ENCODE assay signal across 1 cellular context in the genomic region with DNA sequence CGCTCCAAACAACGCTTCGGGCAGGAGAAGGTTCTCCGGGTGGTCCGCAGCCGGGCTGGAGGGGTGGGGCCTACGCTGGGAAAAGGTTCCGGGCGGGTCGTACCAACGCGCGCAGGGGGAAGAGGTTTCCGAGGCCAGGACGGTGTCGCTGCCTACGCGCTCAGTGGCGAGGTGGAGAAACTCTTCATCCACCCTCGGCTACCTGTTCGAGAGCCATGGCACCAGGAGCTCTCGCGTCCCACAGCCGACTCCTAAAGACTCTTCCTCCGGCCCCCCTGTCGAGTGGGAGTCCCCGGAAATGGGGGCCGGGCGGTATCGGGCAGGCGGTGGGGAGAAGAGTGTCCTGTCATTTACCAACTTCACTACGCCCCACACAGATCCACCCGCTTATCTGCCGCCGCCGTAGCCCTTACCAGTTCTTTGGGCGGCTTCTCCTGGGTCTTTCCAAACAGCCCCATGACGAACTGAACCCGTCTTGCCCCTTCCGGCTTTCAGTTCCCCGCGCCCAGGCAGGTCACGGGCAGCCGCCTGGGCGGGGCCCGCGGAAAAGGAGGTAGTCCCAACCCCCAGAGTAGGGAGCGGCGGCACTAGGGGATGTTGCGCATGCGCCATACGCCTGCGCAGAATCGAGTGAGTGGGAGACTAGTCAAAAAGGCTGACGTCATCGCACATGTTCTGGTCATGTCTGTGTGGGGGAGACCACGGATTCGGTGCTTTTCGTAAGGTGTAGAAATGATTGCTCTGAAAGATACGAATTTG.
TF ChIP-seq lines count a peak whose summit lies in the region.

A gene (minus strand): TSS at position 553 of the 759 bp plus-strand sequence. CDS start 95 bp downstream, at position 458.

TF ChIP-seq in HepG2, 621 proteins besides CTCF, POLR2A, EP300 and RAD21 (continued from another document and continues in another):
- TF ChIP-seq, protein P1, sequence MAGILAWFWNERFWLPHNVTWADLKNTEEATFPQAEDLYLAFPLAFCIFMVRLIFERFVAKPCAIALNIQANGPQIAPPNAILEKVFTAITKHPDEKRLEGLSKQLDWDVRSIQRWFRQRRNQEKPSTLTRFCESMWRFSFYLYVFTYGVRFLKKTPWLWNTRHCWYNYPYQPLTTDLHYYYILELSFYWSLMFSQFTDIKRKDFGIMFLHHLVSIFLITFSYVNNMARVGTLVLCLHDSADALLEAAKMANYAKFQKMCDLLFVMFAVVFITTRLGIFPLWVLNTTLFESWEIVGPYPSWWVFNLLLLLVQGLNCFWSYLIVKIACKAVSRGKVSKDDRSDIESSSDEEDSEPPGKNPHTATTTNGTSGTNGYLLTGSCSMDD (CRISPR knock-in tag; IDR thresholded peaks at IDR 0.05) = no peak
- TF ChIP-seq GTF3A (CRISPR knock-in tag; conservative IDR thresholded peaks at IDR 0.05) (peak; percentile 79; the same call in 1 of the 2 replicates), ZSCAN22 (CRISPR knock-in tag; IDR thresholded peaks at IDR 0.05) (no peak; the same call in 1 of the 2 replicates), CREB1 (IDR thresholded peaks at IDR 0.05) (peak; percentile 99), CREB1 (CRISPR knock-in tag; IDR thresholded peaks at IDR 0.05) (peak; percentile 92), ZNF296 (CRISPR knock-in tag; conservative IDR thresholded peaks at IDR 0.05) (no peak), SNAPC2 (CRISPR knock-in tag; IDR thresholded peaks at IDR 0.05) (peak; percentile 21; the same call in 1 of the 2 replicates), KDM5B (CRISPR knock-in tag; IDR thresholded peaks at IDR 0.05; ENCODE audit: borderline replicate concordance) (peak; percentile 93), CREM (IDR thresholded peaks at IDR 0.05) (peak; percentile 89), CREM (CRISPR knock-in tag; IDR thresholded peaks at IDR 0.05) (no peak), HMGA1 (CRISPR knock-in tag; conservative IDR thresholded peaks at IDR 0.05) (no peak), RFXAP (CRISPR knock-in tag; IDR thresholded peaks at IDR 0.05; ENCODE audit: borderline replicate concordance) (no peak), ZFP36 (IDR thresholded peaks at IDR 0.05; ENCODE audit: borderline replicate concordance, low read depth, low read length, partially characterized antibody) (no peak), FOXA1 (IDR thresholded peaks at IDR 0.05) (no peak), FOXA1 (CRISPR knock-in tag; IDR thresholded peaks at IDR 0.05) (no peak), ZBTB20 (CRISPR knock-in tag; IDR thresholded peaks at IDR 0.05; ENCODE audit: borderline replicate concordance, low read depth) (peak; percentile 76; the same call in 1 of the 2 replicates), ZMYM3 (CRISPR knock-in tag; IDR thresholded peaks at IDR 0.05) (no peak; the same call in 1 of the 2 replicates), ZNF260 (CRISPR knock-in tag; IDR thresholded peaks at IDR 0.05; ENCODE audit: borderline replicate concordance, low read depth) (no peak), ZSCAN25 (CRISPR knock-in tag; IDR thresholded peaks at IDR 0.05) (peak; percentile 58), NCOA5 (CRISPR knock-in tag; IDR thresholded peaks at IDR 0.05) (no peak), NFE2 (CRISPR knock-in tag; IDR thresholded peaks at IDR 0.05) (peak; percentile 55; the same call in 1 of the 2 replicates), KLF15 (CRISPR knock-in tag; IDR thresholded peaks at IDR 0.05; ENCODE audit: borderline replicate concordance) (peak; percentile 71), BRD4 (CRISPR knock-in tag; IDR thresholded peaks at IDR 0.05) (no peak), MZF1 (CRISPR knock-in tag; IDR thresholded peaks at IDR 0.05; ENCODE audit: borderline replicate concordance) (0 out of 2 replicates have a peak, but pooled peaks have one; percentile 45), ZNF564 (CRISPR knock-in tag; IDR thresholded peaks at IDR 0.05) (peak; percentile 24; the same call in 1 of the 2 replicates), ZNF598 (CRISPR knock-in tag; IDR thresholded peaks at IDR 0.05; ENCODE audit: borderline replicate concordance) (0 out of 2 replicates have a peak, but pooled peaks have one; percentile 64), ETV5 (CRISPR knock-in tag; IDR thresholded peaks at IDR 0.05; ENCODE audit: borderline replicate concordance) (peak; percentile 88), ZNF256 (CRISPR knock-in tag; conservative IDR thresholded peaks at IDR 0.05) (no peak; the same call in 1 of the 2 replicates), ZNF652 (CRISPR knock-in tag; IDR thresholded peaks at IDR 0.05; ENCODE audit: borderline replicate concordance, low read depth) (0 out of 2 replicates have a peak, but pooled peaks have one; percentile 33), SP1 (IDR thresholded peaks at IDR 0.05) (no peak), SP1 (CRISPR knock-in tag; IDR thresholded peaks at IDR 0.05) (no peak; the same call in 1 of the 2 replicates), ZNF775 (CRISPR knock-in tag; IDR thresholded peaks at IDR 0.05; ENCODE audit: borderline replicate concordance) (no peak; the same call in none of the 2 replicates), REL (CRISPR knock-in tag; conservative IDR thresholded peaks at IDR 0.05) (0 out of 2 replicates have a peak, but pooled peaks have one; percentile 81), KLF11 (CRISPR knock-in tag; IDR thresholded peaks at IDR 0.05) (peak; percentile 19; the same call in 1 of the 2 replicates), WIZ (CRISPR knock-in tag; IDR thresholded peaks at IDR 0.05) (no peak), HNRNPUL1 (IDR thresholded peaks at IDR 0.05; ENCODE audit: low read depth, low read length) (no peak), ZNF549 (CRISPR knock-in tag; IDR thresholded peaks at IDR 0.05) (no peak), IRX3 (CRISPR knock-in tag; IDR thresholded peaks at IDR 0.05; ENCODE audit: borderline replicate concordance, low read depth) (peak; percentile 64; the same call in 1 of the 2 replicates)
- TF ChIP-seq, protein P2, sequence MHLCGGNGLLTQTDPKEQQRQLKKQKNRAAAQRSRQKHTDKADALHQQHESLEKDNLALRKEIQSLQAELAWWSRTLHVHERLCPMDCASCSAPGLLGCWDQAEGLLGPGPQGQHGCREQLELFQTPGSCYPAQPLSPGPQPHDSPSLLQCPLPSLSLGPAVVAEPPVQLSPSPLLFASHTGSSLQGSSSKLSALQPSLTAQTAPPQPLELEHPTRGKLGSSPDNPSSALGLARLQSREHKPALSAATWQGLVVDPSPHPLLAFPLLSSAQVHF (CRISPR knock-in tag; IDR thresholded peaks at IDR 0.05) = peak; percentile 79; the same call in 1 of the 2 replicates
- TF ChIP-seq, protein P3, sequence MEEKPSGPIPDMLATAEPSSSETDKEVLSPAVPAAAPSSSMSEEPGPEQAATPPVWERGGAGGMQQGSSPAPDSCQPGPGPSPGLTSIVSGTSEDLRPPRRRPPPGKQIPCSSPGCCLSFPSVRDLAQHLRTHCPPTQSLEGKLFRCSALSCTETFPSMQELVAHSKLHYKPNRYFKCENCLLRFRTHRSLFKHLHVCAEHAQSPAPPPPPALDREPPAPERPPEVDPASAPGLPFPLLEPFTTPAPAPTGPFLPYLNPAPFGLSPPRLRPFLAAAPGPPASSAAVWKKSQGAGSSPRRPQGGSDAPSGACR (CRISPR knock-in tag; IDR thresholded peaks at IDR 0.05) = peak; percentile 72; the same call in 1 of the 2 replicates
- TF ChIP-seq, protein P4, sequence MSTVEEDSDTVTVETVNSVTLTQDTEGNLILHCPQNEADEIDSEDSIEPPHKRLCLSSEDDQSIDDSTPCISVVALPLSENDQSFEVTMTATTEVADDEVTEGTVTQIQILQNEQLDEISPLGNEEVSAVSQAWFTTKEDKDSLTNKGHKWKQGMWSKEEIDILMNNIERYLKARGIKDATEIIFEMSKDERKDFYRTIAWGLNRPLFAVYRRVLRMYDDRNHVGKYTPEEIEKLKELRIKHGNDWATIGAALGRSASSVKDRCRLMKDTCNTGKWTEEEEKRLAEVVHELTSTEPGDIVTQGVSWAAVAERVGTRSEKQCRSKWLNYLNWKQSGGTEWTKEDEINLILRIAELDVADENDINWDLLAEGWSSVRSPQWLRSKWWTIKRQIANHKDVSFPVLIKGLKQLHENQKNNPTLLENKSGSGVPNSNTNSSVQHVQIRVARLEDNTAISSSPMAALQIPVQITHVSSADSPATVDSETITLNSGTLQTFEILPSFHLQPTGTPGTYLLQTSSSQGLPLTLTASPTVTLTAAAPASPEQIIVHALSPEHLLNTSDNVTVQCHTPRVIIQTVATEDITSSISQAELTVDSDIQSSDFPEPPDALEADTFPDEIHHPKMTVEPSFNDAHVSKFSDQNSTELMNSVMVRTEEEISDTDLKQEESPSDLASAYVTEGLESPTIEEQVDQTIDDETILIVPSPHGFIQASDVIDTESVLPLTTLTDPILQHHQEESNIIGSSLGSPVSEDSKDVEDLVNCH (CRISPR knock-in tag; IDR thresholded peaks at IDR 0.05) = no peak; the same call in 1 of the 2 replicates
- TF ChIP-seq, protein P5, sequence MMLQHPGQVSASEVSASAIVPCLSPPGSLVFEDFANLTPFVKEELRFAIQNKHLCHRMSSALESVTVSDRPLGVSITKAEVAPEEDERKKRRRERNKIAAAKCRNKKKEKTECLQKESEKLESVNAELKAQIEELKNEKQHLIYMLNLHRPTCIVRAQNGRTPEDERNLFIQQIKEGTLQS (CRISPR knock-in tag; IDR thresholded peaks at IDR 0.05) = peak; percentile 96
- TF ChIP-seq, protein P6, sequence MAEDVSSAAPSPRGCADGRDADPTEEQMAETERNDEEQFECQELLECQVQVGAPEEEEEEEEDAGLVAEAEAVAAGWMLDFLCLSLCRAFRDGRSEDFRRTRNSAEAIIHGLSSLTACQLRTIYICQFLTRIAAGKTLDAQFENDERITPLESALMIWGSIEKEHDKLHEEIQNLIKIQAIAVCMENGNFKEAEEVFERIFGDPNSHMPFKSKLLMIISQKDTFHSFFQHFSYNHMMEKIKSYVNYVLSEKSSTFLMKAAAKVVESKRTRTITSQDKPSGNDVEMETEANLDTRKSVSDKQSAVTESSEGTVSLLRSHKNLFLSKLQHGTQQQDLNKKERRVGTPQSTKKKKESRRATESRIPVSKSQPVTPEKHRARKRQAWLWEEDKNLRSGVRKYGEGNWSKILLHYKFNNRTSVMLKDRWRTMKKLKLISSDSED (CRISPR knock-in tag; IDR thresholded peaks at IDR 0.05) = no peak
- TF ChIP-seq, protein P7, sequence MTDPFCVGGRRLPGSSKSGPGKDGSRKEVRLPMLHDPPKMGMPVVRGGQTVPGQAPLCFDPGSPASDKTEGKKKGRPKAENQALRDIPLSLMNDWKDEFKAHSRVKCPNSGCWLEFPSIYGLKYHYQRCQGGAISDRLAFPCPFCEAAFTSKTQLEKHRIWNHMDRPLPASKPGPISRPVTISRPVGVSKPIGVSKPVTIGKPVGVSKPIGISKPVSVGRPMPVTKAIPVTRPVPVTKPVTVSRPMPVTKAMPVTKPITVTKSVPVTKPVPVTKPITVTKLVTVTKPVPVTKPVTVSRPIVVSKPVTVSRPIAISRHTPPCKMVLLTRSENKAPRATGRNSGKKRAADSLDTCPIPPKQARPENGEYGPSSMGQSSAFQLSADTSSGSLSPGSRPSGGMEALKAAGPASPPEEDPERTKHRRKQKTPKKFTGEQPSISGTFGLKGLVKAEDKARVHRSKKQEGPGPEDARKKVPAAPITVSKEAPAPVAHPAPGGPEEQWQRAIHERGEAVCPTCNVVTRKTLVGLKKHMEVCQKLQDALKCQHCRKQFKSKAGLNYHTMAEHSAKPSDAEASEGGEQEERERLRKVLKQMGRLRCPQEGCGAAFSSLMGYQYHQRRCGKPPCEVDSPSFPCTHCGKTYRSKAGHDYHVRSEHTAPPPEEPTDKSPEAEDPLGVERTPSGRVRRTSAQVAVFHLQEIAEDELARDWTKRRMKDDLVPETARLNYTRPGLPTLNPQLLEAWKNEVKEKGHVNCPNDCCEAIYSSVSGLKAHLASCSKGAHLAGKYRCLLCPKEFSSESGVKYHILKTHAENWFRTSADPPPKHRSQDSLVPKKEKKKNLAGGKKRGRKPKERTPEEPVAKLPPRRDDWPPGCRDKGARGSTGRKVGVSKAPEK (CRISPR knock-in tag; IDR thresholded peaks at IDR 0.05; ENCODE audit: borderline replicate concordance) = no peak
- TF ChIP-seq, protein P8, sequence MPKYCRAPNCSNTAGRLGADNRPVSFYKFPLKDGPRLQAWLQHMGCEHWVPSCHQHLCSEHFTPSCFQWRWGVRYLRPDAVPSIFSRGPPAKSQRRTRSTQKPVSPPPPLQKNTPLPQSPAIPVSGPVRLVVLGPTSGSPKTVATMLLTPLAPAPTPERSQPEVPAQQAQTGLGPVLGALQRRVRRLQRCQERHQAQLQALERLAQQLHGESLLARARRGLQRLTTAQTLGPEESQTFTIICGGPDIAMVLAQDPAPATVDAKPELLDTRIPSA (CRISPR knock-in tag; IDR thresholded peaks at IDR 0.05; ENCODE audit: borderline replicate concordance) = no peak
- TF ChIP-seq, protein P9, sequence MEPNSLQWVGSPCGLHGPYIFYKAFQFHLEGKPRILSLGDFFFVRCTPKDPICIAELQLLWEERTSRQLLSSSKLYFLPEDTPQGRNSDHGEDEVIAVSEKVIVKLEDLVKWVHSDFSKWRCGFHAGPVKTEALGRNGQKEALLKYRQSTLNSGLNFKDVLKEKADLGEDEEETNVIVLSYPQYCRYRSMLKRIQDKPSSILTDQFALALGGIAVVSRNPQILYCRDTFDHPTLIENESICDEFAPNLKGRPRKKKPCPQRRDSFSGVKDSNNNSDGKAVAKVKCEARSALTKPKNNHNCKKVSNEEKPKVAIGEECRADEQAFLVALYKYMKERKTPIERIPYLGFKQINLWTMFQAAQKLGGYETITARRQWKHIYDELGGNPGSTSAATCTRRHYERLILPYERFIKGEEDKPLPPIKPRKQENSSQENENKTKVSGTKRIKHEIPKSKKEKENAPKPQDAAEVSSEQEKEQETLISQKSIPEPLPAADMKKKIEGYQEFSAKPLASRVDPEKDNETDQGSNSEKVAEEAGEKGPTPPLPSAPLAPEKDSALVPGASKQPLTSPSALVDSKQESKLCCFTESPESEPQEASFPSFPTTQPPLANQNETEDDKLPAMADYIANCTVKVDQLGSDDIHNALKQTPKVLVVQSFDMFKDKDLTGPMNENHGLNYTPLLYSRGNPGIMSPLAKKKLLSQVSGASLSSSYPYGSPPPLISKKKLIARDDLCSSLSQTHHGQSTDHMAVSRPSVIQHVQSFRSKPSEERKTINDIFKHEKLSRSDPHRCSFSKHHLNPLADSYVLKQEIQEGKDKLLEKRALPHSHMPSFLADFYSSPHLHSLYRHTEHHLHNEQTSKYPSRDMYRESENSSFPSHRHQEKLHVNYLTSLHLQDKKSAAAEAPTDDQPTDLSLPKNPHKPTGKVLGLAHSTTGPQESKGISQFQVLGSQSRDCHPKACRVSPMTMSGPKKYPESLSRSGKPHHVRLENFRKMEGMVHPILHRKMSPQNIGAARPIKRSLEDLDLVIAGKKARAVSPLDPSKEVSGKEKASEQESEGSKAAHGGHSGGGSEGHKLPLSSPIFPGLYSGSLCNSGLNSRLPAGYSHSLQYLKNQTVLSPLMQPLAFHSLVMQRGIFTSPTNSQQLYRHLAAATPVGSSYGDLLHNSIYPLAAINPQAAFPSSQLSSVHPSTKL (CRISPR knock-in tag; IDR thresholded peaks at IDR 0.05) = peak; percentile 58
- TF ChIP-seq, protein P10, sequence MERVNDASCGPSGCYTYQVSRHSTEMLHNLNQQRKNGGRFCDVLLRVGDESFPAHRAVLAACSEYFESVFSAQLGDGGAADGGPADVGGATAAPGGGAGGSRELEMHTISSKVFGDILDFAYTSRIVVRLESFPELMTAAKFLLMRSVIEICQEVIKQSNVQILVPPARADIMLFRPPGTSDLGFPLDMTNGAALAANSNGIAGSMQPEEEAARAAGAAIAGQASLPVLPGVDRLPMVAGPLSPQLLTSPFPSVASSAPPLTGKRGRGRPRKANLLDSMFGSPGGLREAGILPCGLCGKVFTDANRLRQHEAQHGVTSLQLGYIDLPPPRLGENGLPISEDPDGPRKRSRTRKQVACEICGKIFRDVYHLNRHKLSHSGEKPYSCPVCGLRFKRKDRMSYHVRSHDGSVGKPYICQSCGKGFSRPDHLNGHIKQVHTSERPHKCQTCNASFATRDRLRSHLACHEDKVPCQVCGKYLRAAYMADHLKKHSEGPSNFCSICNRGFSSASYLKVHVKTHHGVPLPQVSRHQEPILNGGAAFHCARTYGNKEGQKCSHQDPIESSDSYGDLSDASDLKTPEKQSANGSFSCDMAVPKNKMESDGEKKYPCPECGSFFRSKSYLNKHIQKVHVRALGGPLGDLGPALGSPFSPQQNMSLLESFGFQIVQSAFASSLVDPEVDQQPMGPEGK (CRISPR knock-in tag; IDR thresholded peaks at IDR 0.05) = peak; percentile 92
